37 cellular contexts compared by ENCODE assay signal in genomic region chr3:65532749-65533148, GRCh38.
"Had no signal": no experiment of that assay in that cellular context is flagged by ENCODE, and none has a peak within 500 bp of the region (broad histone marks: within the 10 kb centered on the region; RNA-seq: fewer than 3 reads in every experiment).

No MANE protein-coding gene starts in this region.

- H3K4me1 ChIP-seq: adrenal gland, body of pancreas, breast epithelium had no signal

- ATAC-seq: activated naive CD4-positive, alpha-beta T cell treated with anti-CD3 and anti-CD28 coated beads, Interleukin-2, amount 50 U/mL, for 72 hours; activated naive CD8-positive, alpha-beta T cell treated with anti-CD3 and anti-CD28 coated beads, Interleukin-2, amount 50 U/mL, for 24 hours; activated T-cell treated with anti-CD3 and anti-CD28 coated beads, Interleukin-2, amount 50 U/mL, for 4 hours; activated T-cell treated with anti-CD3 and anti-CD28 coated beads, Interleukin-2, amount 50 U/mL, for 72 hours; activated T-helper 17 cell treated with anti-CD3 and anti-CD28 coated beads, Interleukin-2, amount 50 U/mL, for 72 hours; body of pancreas had no signal

- H3K9me3 ChIP-seq: adrenal gland, ascending aorta, body of pancreas, breast epithelium had no signal

- DNase-seq: activated effector memory CD4-positive, alpha-beta T cell treated with anti-CD3 and anti-CD28 coated beads, Interleukin-2, amount 50 U/mL, for 16 hours; activated effector memory CD4-positive, alpha-beta T cell treated with Interleukin-2 at 50 U/mL for 16 hours; activated gamma-delta T cell; activated gamma-delta T cell treated with Interleukin-2 at 50 U/mL for 16 hours; activated naive CD4-positive, alpha-beta T cell; activated naive CD4-positive, alpha-beta T cell treated with anti-CD3 and anti-CD28 coated beads for 36 hours; activated naive CD4-positive, alpha-beta T cell treated with anti-CD3 and anti-CD28 coated beads, Interleukin-2, amount 10 ng/mL, durations not matched to agents 7 days and 5 days; activated naive CD4-positive, alpha-beta T cell treated with anti-CD3 and anti-CD28 coated beads, Interleukin-2, amount 50 U/mL, for 16 hours; activated naive CD4-positive, alpha-beta T cell treated with Interleukin-2 at 50 U/mL for 16 hours; activated naive CD8-positive, alpha-beta T cell treated with anti-CD3 and anti-CD28 coated beads for 36 hours; activated naive CD8-positive, alpha-beta T cell treated with anti-CD3 and anti-CD28 coated beads, Interleukin-2, amount 10 ng/mL, durations not matched to agents 7 days and 5 days; activated naive CD8-positive, alpha-beta T cell treated with anti-CD3 and anti-CD28 coated beads, Interleukin-2, amount 50 U/mL, for 24 hours; activated T-cell treated with anti-CD3 and anti-CD28 coated beads, Interleukin-2, amount 50 U/mL, for 1 hour; activated T-cell treated with anti-CD3 and anti-CD28 coated beads, Interleukin-2, amount 50 U/mL, for 24 hours; activated T-cell treated with anti-CD3 and anti-CD28 coated beads, Interleukin-2, amount 50 U/mL, for 4 hours; activated T-cell treated with anti-CD3 and anti-CD28 coated beads, Interleukin-2, amount 50 U/mL, for 48 hours; activated T-cell treated with anti-CD3 and anti-CD28 coated beads, Interleukin-2, amount 50 U/mL, for 72 hours; adrenal gland; amniotic stem cell; aorta; body of pancreas; brain microvascular endothelial cell; central memory CD4-positive, alpha-beta T cell; cerebellar nuclear complex had no signal

- H3K9me3 Mint-ChIP-seq: activated naive CD4-positive, alpha-beta T cell treated with anti-CD3 and anti-CD28 coated beads, Interleukin-2, amount 50 U/mL, for 24 hours; activated naive CD8-positive, alpha-beta T cell treated with anti-CD3 and anti-CD28 coated beads for 36 hours; activated naive CD8-positive, alpha-beta T cell treated with anti-CD3 and anti-CD28 coated beads, Interleukin-2, amount 10 ng/mL, durations not matched to agents 7 days and 5 days; activated T-helper 1 cell treated with anti-CD3 and anti-CD28 coated beads, Interleukin-12 subunit alpha, Interleukin-12 subunit beta, Interleukin-2, Interleukin-4 antibody, amounts not matched to agents 30 ng/mL and 10 ng/mL and 1 ng/mL, durations not matched to agents 14 hours and 24 hours and 36 hours; activated T-helper 17 cell treated with anti-CD3 and anti-CD28 coated beads, Interleukin-2, amount 50 U/mL, for 72 hours; brain had no signal

- H3K36me3 ChIP-seq: adrenal gland, ascending aorta, brain microvascular endothelial cell, breast epithelium, cardiac muscle cell had no signal

- FAIRE-seq: astrocyte, bronchial epithelial cell had no signal

- H3K27me3 ChIP-seq: adrenal gland, ascending aorta, body of pancreas, brain microvascular endothelial cell, breast epithelium, cardiac muscle cell had no signal

- H3K36me3 Mint-ChIP-seq: activated naive CD4-positive, alpha-beta T cell treated with anti-CD3 and anti-CD28 coated beads, Interleukin-2, amount 10 ng/mL, durations not matched to agents 7 days and 5 days; activated naive CD4-positive, alpha-beta T cell treated with anti-CD3 and anti-CD28 coated beads, Interleukin-2, amount 50 U/mL, for 24 hours; activated naive CD4-positive, alpha-beta T cell treated with anti-CD3 and anti-CD28 coated beads, Interleukin-2, amount 50 U/mL, for 72 hours; activated naive CD8-positive, alpha-beta T cell; activated naive CD8-positive, alpha-beta T cell treated with anti-CD3 and anti-CD28 coated beads for 36 hours; activated naive CD8-positive, alpha-beta T cell treated with anti-CD3 and anti-CD28 coated beads, Interleukin-2, amount 10 ng/mL, durations not matched to agents 7 days and 5 days had no signal

- H3K27ac Mint-ChIP-seq: activated naive CD4-positive, alpha-beta T cell treated with anti-CD3 and anti-CD28 coated beads for 36 hours; activated naive CD4-positive, alpha-beta T cell treated with anti-CD3 and anti-CD28 coated beads, Interleukin-2, amount 10 ng/mL, durations not matched to agents 7 days and 5 days; activated naive CD4-positive, alpha-beta T cell treated with anti-CD3 and anti-CD28 coated beads, Interleukin-2, amount 50 U/mL, for 24 hours; activated naive CD4-positive, alpha-beta T cell treated with anti-CD3 and anti-CD28 coated beads, Interleukin-2, amount 50 U/mL, for 72 hours; activated naive CD8-positive, alpha-beta T cell; activated naive CD8-positive, alpha-beta T cell treated with anti-CD3 and anti-CD28 coated beads for 36 hours; activated naive CD8-positive, alpha-beta T cell treated with anti-CD3 and anti-CD28 coated beads, Interleukin-2, amount 10 ng/mL, durations not matched to agents 7 days and 5 days; activated naive CD8-positive, alpha-beta T cell treated with anti-CD3 and anti-CD28 coated beads, Interleukin-2, amount 50 U/mL, for 24 hours; activated T-cell treated with anti-CD3 and anti-CD28 coated beads, Interleukin-2, amount 50 U/mL, for 24 hours; activated T-cell treated with anti-CD3 and anti-CD28 coated beads, Interleukin-2, amount 50 U/mL, for 72 hours; activated T-helper 1 cell treated with anti-CD3 and anti-CD28 coated beads, Interleukin-12 subunit alpha, Interleukin-12 subunit beta, Interleukin-2, Interleukin-4 antibody, amounts not matched to agents 30 ng/mL and 10 ng/mL and 1 ng/mL, durations not matched to agents 14 hours and 24 hours and 36 hours; activated T-helper 17 cell treated with anti-CD3 and anti-CD28 coated beads, Interleukin-2, amount 50 U/mL, for 72 hours; activated T-helper 2 cell treated with anti-CD3 and anti-CD28 coated beads, Interferon-gamma antibody, Interleukin-2, Interleukin-4, amounts not matched to agents 10 μg/mL and 5 μg/mL and 100 μg/mL, durations not matched to agents 14 hours and 24 hours and 36 hours had no signal

- H3K27me3 Mint-ChIP-seq: activated naive CD4-positive, alpha-beta T cell treated with anti-CD3 and anti-CD28 coated beads, Interleukin-2, amount 10 ng/mL, durations not matched to agents 7 days and 5 days; activated naive CD4-positive, alpha-beta T cell treated with anti-CD3 and anti-CD28 coated beads, Interleukin-2, amount 50 U/mL, for 24 hours; activated naive CD8-positive, alpha-beta T cell treated with anti-CD3 and anti-CD28 coated beads for 36 hours; activated naive CD8-positive, alpha-beta T cell treated with anti-CD3 and anti-CD28 coated beads, Interleukin-2, amount 10 ng/mL, durations not matched to agents 7 days and 5 days; activated naive CD8-positive, alpha-beta T cell treated with anti-CD3 and anti-CD28 coated beads, Interleukin-2, amount 50 U/mL, for 24 hours; activated T-cell treated with anti-CD3 and anti-CD28 coated beads, Interleukin-2, amount 50 U/mL, for 24 hours; activated T-helper 17 cell treated with anti-CD3 and anti-CD28 coated beads, Interleukin-2, amount 50 U/mL, for 72 hours; brain; central memory CD8-positive, alpha-beta T cell had no signal

- H3K27ac ChIP-seq: adrenal gland, ascending aorta, body of pancreas, brain microvascular endothelial cell, breast epithelium, cardiac muscle cell had no signal

- H3K4me3 Mint-ChIP-seq: activated naive CD4-positive, alpha-beta T cell treated with anti-CD3 and anti-CD28 coated beads for 36 hours; activated naive CD4-positive, alpha-beta T cell treated with anti-CD3 and anti-CD28 coated beads, Interleukin-2, amount 10 ng/mL, durations not matched to agents 7 days and 5 days; activated naive CD4-positive, alpha-beta T cell treated with anti-CD3 and anti-CD28 coated beads, Interleukin-2, amount 50 U/mL, for 24 hours; activated naive CD8-positive, alpha-beta T cell; activated naive CD8-positive, alpha-beta T cell treated with anti-CD3 and anti-CD28 coated beads for 36 hours; activated naive CD8-positive, alpha-beta T cell treated with anti-CD3 and anti-CD28 coated beads, Interleukin-2, amount 10 ng/mL, durations not matched to agents 7 days and 5 days; activated naive CD8-positive, alpha-beta T cell treated with anti-CD3 and anti-CD28 coated beads, Interleukin-2, amount 50 U/mL, for 24 hours; activated T-cell treated with anti-CD3 and anti-CD28 coated beads, Interleukin-2, amount 50 U/mL, for 24 hours; activated T-cell treated with anti-CD3 and anti-CD28 coated beads, Interleukin-2, amount 50 U/mL, for 4 hours; activated T-cell treated with anti-CD3 and anti-CD28 coated beads, Interleukin-2, amount 50 U/mL, for 72 hours; activated T-helper 1 cell treated with anti-CD3 and anti-CD28 coated beads, Interleukin-12 subunit alpha, Interleukin-12 subunit beta, Interleukin-2, Interleukin-4 antibody, amounts not matched to agents 30 ng/mL and 10 ng/mL and 1 ng/mL, durations not matched to agents 14 hours and 24 hours and 36 hours; activated T-helper 17 cell treated with anti-CD3 and anti-CD28 coated beads, Interleukin-2, amount 50 U/mL, for 72 hours; central memory CD8-positive, alpha-beta T cell had no signal

- H3K4me1 Mint-ChIP-seq: activated naive CD4-positive, alpha-beta T cell treated with anti-CD3 and anti-CD28 coated beads, Interleukin-2, amount 10 ng/mL, durations not matched to agents 7 days and 5 days; activated naive CD4-positive, alpha-beta T cell treated with anti-CD3 and anti-CD28 coated beads, Interleukin-2, amount 50 U/mL, for 24 hours; activated naive CD8-positive, alpha-beta T cell treated with anti-CD3 and anti-CD28 coated beads for 36 hours; activated naive CD8-positive, alpha-beta T cell treated with anti-CD3 and anti-CD28 coated beads, Interleukin-2, amount 10 ng/mL, durations not matched to agents 7 days and 5 days; activated naive CD8-positive, alpha-beta T cell treated with anti-CD3 and anti-CD28 coated beads, Interleukin-2, amount 50 U/mL, for 24 hours; activated T-helper 17 cell treated with anti-CD3 and anti-CD28 coated beads, Interleukin-2, amount 50 U/mL, for 72 hours; central memory CD8-positive, alpha-beta T cell had no signal

- H3K4me3 ChIP-seq: adrenal gland, ascending aorta, body of pancreas, breast epithelium, cardiac muscle cell had no signal
